In genomic region chr18:69725009-69725408, GRCh38 we compare ENCODE assay signal across 20 cellular contexts.
DNase-seq lines count a peak whose midpoint lies in the region; ATAC-seq and TF ChIP-seq lines count a peak whose summit lies in the region.
"Had no signal": no experiment of that assay in that cellular context is flagged by ENCODE, and none has a peak within 500 bp of the region (broad histone marks: within the 10 kb centered on the region; RNA-seq: fewer than 3 reads in every experiment).

No MANE protein-coding gene starts in this region.

- peaks cover 0 to 2% (median 0%) of the 10 kb centered on the region in 6 donors for H3K9me3 Mint-ChIP-seq in immature natural killer cell

- no peaks in the 10 kb centered on the region for H3K36me3 ChIP-seq in thoracic aorta

- no peak overlapping the region for H3K4me3 Mint-ChIP-seq in immature natural killer cell
- H3K4me3 Mint-ChIP-seq: B cell, CD14-positive monocyte had no signal

- peak overlapping the region in 4 of 6 donors; percentile 6 to 23 (median 14) for H3K27ac Mint-ChIP-seq in immature natural killer cell
- H3K27ac Mint-ChIP-seq: B cell had no signal

- DNase-seq in Daoy (ENCODE audit: low read depth) = peak; percentile 2
- DNase-seq in astrocyte of the hippocampus (ENCODE audit: low read depth, low spot score) = peak; percentile 30
- no peak for DNase-seq in immature natural killer cell
- DNase-seq in thoracic aorta (ENCODE audit: low spot score) = peak; percentile 3
- no peak for DNase-seq in stimulated activated naive CD4-positive, alpha-beta T cell (lab: John Stamatoyannopoulos, UW)
- no peak for DNase-seq in SW480 (ENCODE audit: low spot score)
- DNase-seq: DMS53, EL, GF-D8, Kasumi-1, MM.1S, NCI-H1092, NCI-H1436, NCI-H1930, PC-9 had no signal

- no peaks in the 10 kb centered on the region for H3K9me3 ChIP-seq in thoracic aorta

- no peak overlapping the region for H3K27ac ChIP-seq in thoracic aorta
- H3K27ac ChIP-seq: PC-9, RWPE1 had no signal

- no peak for ATAC-seq in thoracic aorta (ENCODE audit: insufficient number of reproducible peaks, low FRiP score, low read depth)
- ATAC-seq in HG03025 (IDR thresholded peaks at IDR 0.05; ENCODE audit: low FRiP score, unreplicated experiment) = no peak
- no peak for ATAC-seq in GM21390 (IDR thresholded peaks at IDR 0.05; ENCODE audit: unreplicated experiment)

- peaks cover 0 to 2% (median 0%) of the 10 kb centered on the region in 3 donors for H3K27me3 Mint-ChIP-seq in immature natural killer cell (ENCODE audit: low read depth in 3 of 3)
- H3K27me3 Mint-ChIP-seq: B cell had no signal

- peaks cover 5 to 31% (median 20%) of the 10 kb centered on the region in 3 donors for H3K36me3 Mint-ChIP-seq in immature natural killer cell
- H3K36me3 Mint-ChIP-seq: CD14-positive monocyte had no signal

- no peaks in the 10 kb centered on the region for H3K27me3 ChIP-seq in thoracic aorta (replicated peaks; ENCODE audit: insufficient read depth)

- TF ChIP-seq CTCF in thoracic aorta (IDR thresholded peaks at IDR 0.05) = no peak

- H3K4me1 Mint-ChIP-seq in immature natural killer cell = peaks cover 14 to 36% of the 10 kb centered on the region in 2 donors
- H3K4me1 Mint-ChIP-seq: B cell, CD14-positive monocyte had no signal

- H3K4me1 ChIP-seq in thoracic aorta (ENCODE audit: control insufficient read depth in 1 of 2, low read depth in 2 of 2) = peaks cover 0 to 4% of the 10 kb centered on the region in 2 donors

- H3K4me3 ChIP-seq in thoracic aorta = no peak overlapping the region
- H3K4me3 ChIP-seq: PC-9 had no signal

Comparison
In these comparisons a context has a peak if more than half of its experiments do, and no peak if none do; other contexts are left out.
1. DNase-seq: peak in Daoy (single experiment), astrocyte of the hippocampus (single experiment) and thoracic aorta (single experiment); none in immature natural killer cell (0 of 3), stimulated activated naive CD4-positive, alpha-beta T cell (0 of 6) and SW480 (single experiment).